9 cellular contexts compared by ENCODE assay signal in genomic region chr11:80155412-80156017, GRCh38.
DNase-seq lines count a peak whose midpoint lies in the region; ATAC-seq, FAIRE-seq and TF ChIP-seq lines count a peak whose summit lies in the region.
"Had no signal": no experiment of that assay in that cellular context is flagged by ENCODE, and none has a peak within 500 bp of the region (broad histone marks: within the 10 kb centered on the region; RNA-seq: fewer than 3 reads in every experiment).

No MANE protein-coding gene starts in this region.

- H3K36me3 Mint-ChIP-seq in neural progenitor cell, result no peaks in the 10 kb centered on the region

- no peak overlapping the region for H3K9ac ChIP-seq in neural progenitor cell

- H3K79me2 ChIP-seq in neural progenitor cell (ENCODE audit: low read depth), result no peaks in the 10 kb centered on the region

- no peaks in the 10 kb centered on the region for H3K4me1 ChIP-seq in neural progenitor cell
- H3K4me1 ChIP-seq: upper lobe of left lung had no signal

- H3K9me3 ChIP-seq in neural progenitor cell (ENCODE audit: low read depth), result no peaks in the 10 kb centered on the region
- no peaks in the 10 kb centered on the region for H3K9me3 ChIP-seq in MG63
- H3K9me3 ChIP-seq: upper lobe of left lung had no signal

- no peaks in the 10 kb centered on the region for H3K36me3 ChIP-seq in bronchial epithelial cell (ENCODE audit: control insufficient read depth, insufficient read depth, low read length)
- no peaks in the 10 kb centered on the region for H3K36me3 ChIP-seq in neural progenitor cell
- no peaks in the 10 kb centered on the region for H3K36me3 ChIP-seq in MG63
- H3K36me3 ChIP-seq: upper lobe of left lung had no signal

- H3F3A ChIP-seq in neural progenitor cell (ENCODE audit: low read depth), result no peaks in the 10 kb centered on the region

- ATAC-seq in GM19395 (IDR thresholded peaks at IDR 0.05; ENCODE audit: unreplicated experiment) (peak; percentile 76), GM21515 (IDR thresholded peaks at IDR 0.05; ENCODE audit: unreplicated experiment) (no peak)

- H3K27ac Mint-ChIP-seq in neural progenitor cell, result no peak overlapping the region

- H3K4me3 ChIP-seq in bronchial epithelial cell (ENCODE audit: low read depth, low read length), result no peak overlapping the region
- H3K4me3 ChIP-seq in neural progenitor cell, result no peak overlapping the region
- H3K4me3 ChIP-seq in MG63, result no peak overlapping the region
- H3K4me3 ChIP-seq: upper lobe of left lung had no signal

- no peak overlapping the region for H3K4me2 ChIP-seq in neural progenitor cell

- no peaks in the 10 kb centered on the region for H3K4me1 Mint-ChIP-seq in neural progenitor cell

- no peak overlapping the region for H2AFZ ChIP-seq in neural progenitor cell (replicated peaks)

- no peaks in the 10 kb centered on the region for H3K9me3 Mint-ChIP-seq in neural progenitor cell

- H3K27me3 ChIP-seq in bronchial epithelial cell (ENCODE audit: control insufficient read depth, insufficient read depth, low read length) (no peaks in the 10 kb centered on the region), neural progenitor cell (no peaks in the 10 kb centered on the region), MG63 (no peaks in the 10 kb centered on the region)
- H3K27me3 ChIP-seq: upper lobe of left lung had no signal

- FAIRE-seq in bronchial epithelial cell (lab: Jason Lieb, UNC), result peak; percentile 23

- DNase-seq in NCI-H1105 (lab: John Stamatoyannopoulos, UW) (peak; percentile 52), bronchial epithelial cell (ENCODE audit: low read depth) (peak; percentile 33), neural progenitor cell (ENCODE audit: low spot score) (peak; percentile 65), GM19238 (ENCODE audit: insufficient read length, low spot score) (no peak), MG63 (no peak)
- DNase-seq: upper lobe of left lung had no signal

- H3K27me3 Mint-ChIP-seq in neural progenitor cell (ENCODE audit: insufficient read depth, low read depth), result no peaks in the 10 kb centered on the region

- H3K27ac ChIP-seq in C4-2B (no peak overlapping the region), neural progenitor cell (no peak overlapping the region)
- H3K27ac ChIP-seq: upper lobe of left lung had no signal

- H3K4me3 Mint-ChIP-seq in neural progenitor cell, result no peak overlapping the region

- TF ChIP-seq CTCF in C4-2B (conservative IDR thresholded peaks at IDR 0.05) (peak; percentile 80), bronchial epithelial cell (IDR thresholded peaks at IDR 0.05; ENCODE audit: insufficient read depth, low read length, severe bottlenecking) (peak; percentile 62), neural progenitor cell (IDR thresholded peaks at IDR 0.05) (peak; percentile 70)

- H4K20me1 ChIP-seq in neural progenitor cell (ENCODE audit: low read depth), result no peaks in the 10 kb centered on the region

Comparison
In these comparisons a context has a peak if more than half of its experiments do, and no peak if none do; other contexts are left out.
1. DNase-seq: peak in NCI-H1105 (single experiment), bronchial epithelial cell (single experiment) and neural progenitor cell (single experiment); none in GM19238 (single experiment) and MG63 (single experiment).
2. Peak in every context shown above with its lines, with median percentiles within 50 percentile points of each other: CTCF ChIP-seq.